ENCODE assay signal across 16 cellular contexts in genomic region chr16:80347900-80348299, GRCh38.
DNase-seq lines count a peak whose midpoint lies in the region; ATAC-seq, FAIRE-seq and TF ChIP-seq lines count a peak whose summit lies in the region.
"Had no signal": no experiment of that assay in that cellular context is flagged by ENCODE, and none has a peak within 500 bp of the region (broad histone marks: within the 10 kb centered on the region; RNA-seq: fewer than 3 reads in every experiment).

No MANE protein-coding gene starts in this region.

- H3K4me3 ChIP-seq in KMS-11 (IDR thresholded peaks at IDR 0.05; ENCODE audit: insufficient read depth, low read depth, low read length) = no peak overlapping the region
- H3K4me3 ChIP-seq in coronary artery = peak overlapping the region; percentile 49
- no peak overlapping the region for H3K4me3 ChIP-seq in kidney (ENCODE audit: low read length in 2 of 2)
- H3K4me3 ChIP-seq: pancreas had no signal

- no peak for TF ChIP-seq CTCF in KMS-11 (conservative IDR thresholded peaks at IDR 0.05; ENCODE audit: low read depth, low read length)
- no peak for TF ChIP-seq CTCF in coronary artery (IDR thresholded peaks at IDR 0.05)
- TF ChIP-seq CTCF in kidney (IDR thresholded peaks at IDR 0.05; ENCODE audit: borderline replicate concordance, extremely low read depth, insufficient read depth) = no peak

- H3K36me3 ChIP-seq in KMS-11 (ENCODE audit: insufficient read depth) (no peaks in the 10 kb centered on the region), kidney (ENCODE audit: control insufficient read depth in 1 of 2, insufficient read depth in 2 of 2, low read length in 2 of 2) (no peaks in the 10 kb centered on the region)
- H3K36me3 ChIP-seq: pancreas had no signal

- H2AFZ ChIP-seq in KMS-11 (ENCODE audit: low read depth) = peak overlapping the region; percentile 48

- H3K4me1 ChIP-seq in KMS-11 (ENCODE audit: low read depth, poor library complexity, severe bottlenecking) = peaks cover 75% of the 10 kb centered on the region
- H3K4me1 ChIP-seq in kidney (ENCODE audit: control insufficient read depth in 1 of 2, insufficient read depth in 1 of 2, low read depth in 1 of 2, low read length in 2 of 2) = no peaks in the 10 kb centered on the region
- H3K4me1 ChIP-seq: pancreas had no signal

- no peaks in the 10 kb centered on the region for H4K20me1 ChIP-seq in KMS-11 (ENCODE audit: insufficient read depth)

- peaks cover 0 to 4% of the 10 kb centered on the region in 2 donors for H3K9me3 ChIP-seq in kidney (ENCODE audit: control insufficient read depth in 1 of 2, low read length in 2 of 2)
- H3K9me3 ChIP-seq: pancreas had no signal

- intact Hi-C loops in kidney (cut with DNase I) = no loop called here

- peak overlapping the region; percentile 100 for H3K27ac ChIP-seq in KMS-11
- H3K27ac ChIP-seq in coronary artery = peak overlapping the region in 1 of 2 donors; percentile 18
- H3K27ac ChIP-seq in kidney (ENCODE audit: low read depth in 2 of 2, low read length in 2 of 2) = no peak overlapping the region
- H3K27ac ChIP-seq: C4-2B, pancreas had no signal

- peak overlapping the region; percentile 71 for H3K4me2 ChIP-seq in KMS-11

- no peaks in the 10 kb centered on the region for H3K79me2 ChIP-seq in KMS-11 (ENCODE audit: insufficient read depth, low read depth)

- FAIRE-seq in kidney (lab: Jason Lieb, UNC) = no peak
- FAIRE-seq: endometrium, G401.6, GM18507, H1, pancreas had no signal

- DNase-seq in coronary artery (ENCODE audit: low spot score) (peak; percentile 72), kidney (peak; percentile 73), superior temporal gyrus (ENCODE audit: extremely low spot score) (peak; percentile 18), T-helper 1 cell (no peak)
- DNase-seq: activated T-cell treated with anti-CD3 and anti-CD28 coated beads, Interleukin-2, amount 50 U/mL, for 4 hours; mesenchymal stem cell had no signal

- no peaks in the 10 kb centered on the region for H3K27me3 ChIP-seq in KMS-11 (ENCODE audit: insufficient read depth, low read depth)

- ATAC-seq in HG02973 (IDR thresholded peaks at IDR 0.05; ENCODE audit: unreplicated experiment) (no peak), GM21390 (IDR thresholded peaks at IDR 0.05; ENCODE audit: unreplicated experiment) (no peak), GM21381 (IDR thresholded peaks at IDR 0.05; ENCODE audit: unreplicated experiment) (no peak)
- ATAC-seq: activated T-cell treated with anti-CD3 and anti-CD28 coated beads, Interleukin-2, amount 50 U/mL, for 4 hours had no signal

- peak overlapping the region; percentile 40 for H3K9ac ChIP-seq in KMS-11
- no peak overlapping the region for H3K9ac ChIP-seq in kidney (ENCODE audit: low read length in 2 of 2)

Comparison
In these comparisons a context has a peak if more than half of its experiments do, and no peak if none do; other contexts are left out.
1. DNase-seq: peak in coronary artery (single experiment), kidney (single experiment) and superior temporal gyrus (single experiment); none in T-helper 1 cell (0 of 5).